In the genomic region with DNA sequence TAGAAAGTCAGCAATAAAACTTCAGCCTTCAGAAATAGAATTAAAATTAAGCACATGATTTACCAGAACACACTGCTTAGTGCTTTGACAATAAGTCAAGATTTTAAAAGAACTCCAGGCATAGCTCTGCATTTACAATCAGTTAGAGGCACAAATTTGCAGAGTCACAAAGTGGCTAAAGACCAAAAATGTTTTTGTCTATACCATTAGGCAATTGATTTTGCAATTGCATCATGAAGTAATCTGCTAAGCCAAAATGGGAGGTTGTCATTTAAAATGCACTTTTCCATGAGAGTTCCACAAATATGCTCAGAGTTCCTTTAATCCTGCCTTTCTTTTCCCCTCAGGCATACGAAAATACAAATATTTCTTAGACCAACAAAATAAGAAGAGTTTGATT, we compare ENCODE assay signal across 28 cellular contexts. TPM values are rescaled to one million over a fixed set of nuclear protein-coding genes. Genes with fewer than 3 reads are reported as not detected.
A peak's percentile ranks its signal among the peaks of the same experiment; 100 is the strongest.
DNase-seq lines count a peak whose midpoint lies in the region; ATAC-seq and TF ChIP-seq lines count a peak whose summit lies in the region.
"Had no signal": no experiment of that assay in that cellular context is flagged by ENCODE, and none has a peak within 500 bp of the region (broad histone marks: within the 10 kb centered on the region; RNA-seq: fewer than 3 reads in every experiment).

No MANE protein-coding gene starts in this region.

- no peak for DNase-seq in A673 (ENCODE audit: low spot score)
- peak; percentile 86 for DNase-seq in OCI-M1 (lab: John Stamatoyannopoulos, UW)
- peak; percentile 57 for DNase-seq in fibroblast of gingiva (ENCODE audit: low read depth)
- no peak for DNase-seq in activated naive CD4-positive, alpha-beta T cell treated with anti-CD3 and anti-CD28 coated beads, Interleukin-2, amount 50 U/mL, for 72 hours (ENCODE audit: low spot score in 2 of 2)
- no peak for DNase-seq in T-helper 2 cell
- DNase-seq: activated CD4-positive, alpha-beta T cell treated with anti-CD3 and anti-CD28 coated beads for 1 hour; activated CD8-positive, alpha-beta T cell treated with anti-CD3 and anti-CD28 coated beads for 36 hours; activated naive CD8-positive, alpha-beta T cell treated with anti-CD3 and anti-CD28 coated beads for 36 hours; Caco-2; GDM1; H9; heart left ventricle; kidney; lower lobe of right lung; NCI-H1105 treated with DMSO at 0.1 percent for 48 hours; NCI-H2029; NCI-H526; nephron progenitor cell; NK-92 treated with Interleukin-12 subunit alpha and Interleukin-12 subunit beta, amount 100 ng/mL, for 24 hours; ovary; stimulated activated CD4-positive, alpha-beta T cell treated with anti-CD3 and anti-CD28 coated beads, Interleukin-2, amount 100 ng/mL, for 48 hours; T-helper 1 cell; trophoblast cell had no signal

- no peaks in the 10 kb centered on the region for H3K9me3 ChIP-seq in A673 (ENCODE audit: low read depth, low read length, poor library complexity, severe bottlenecking)
- no peaks in the 10 kb centered on the region for H3K9me3 ChIP-seq in HEK293 (ENCODE audit: control insufficient read depth, insufficient read depth, low read depth, low read length)
- H3K9me3 ChIP-seq: BLaER1, heart left ventricle, lower lobe of right lung, ovary had no signal

- H3K4me1 ChIP-seq in A673 (ENCODE audit: insufficient read depth, low read length, poor library complexity, severe bottlenecking): no peaks in the 10 kb centered on the region
- H3K4me1 ChIP-seq in HEK293 (ENCODE audit: control insufficient read depth, insufficient read depth, low read length): peaks cover 2% of the 10 kb centered on the region; the same call in 1 of the 2 replicates
- H3K4me1 ChIP-seq: BLaER1, lower lobe of right lung had no signal

- H3K27ac ChIP-seq in A673 (ENCODE audit: low read depth, low read length, poor library complexity, severe bottlenecking) (peak overlapping the region; percentile 50), HEK293 (ENCODE audit: extremely low read depth, low read depth, low read length) (no peak overlapping the region)
- H3K27ac ChIP-seq: BLaER1, heart left ventricle, lower lobe of right lung, ovary had no signal

- H3K36me3 ChIP-seq in A673 (ENCODE audit: insufficient read depth, low read length, poor library complexity, severe bottlenecking) (no peaks in the 10 kb centered on the region), HEK293 (ENCODE audit: control insufficient read depth in 2 of 2, insufficient read depth in 1 of 2, low read length in 2 of 2) (no peaks in the 10 kb centered on the region)
- H3K36me3 ChIP-seq: BLaER1, heart left ventricle, lower lobe of right lung, ovary had no signal

- POLR2A ChIA-PET in A673 (lab: Charles Lee; ENCODE audit: low non-redundant PET): no interaction called here
- POLR2A ChIA-PET in HEK293 (lab: Yijun Ruan, JAX): no interaction called here

- CTCF ChIA-PET in A673 (lab: Charles Lee): no interaction called here
- CTCF ChIA-PET in HEK293 (lab: Yijun Ruan, JAX): no interaction called here

- ATAC-seq in activated naive CD4-positive, alpha-beta T cell treated with anti-CD3 and anti-CD28 coated beads, Interleukin-2, amount 50 U/mL, for 72 hours: no peak
- no peak for ATAC-seq in HG02759 (IDR thresholded peaks at IDR 0.05; ENCODE audit: unreplicated experiment)
- no peak for ATAC-seq in activated T-helper 17 cell treated with anti-CD3 and anti-CD28 coated beads, Interleukin-2, amount 50 U/mL, for 72 hours (replicated peaks)
- ATAC-seq: activated CD8-positive, alpha-beta T cell treated with anti-CD3 and anti-CD28 coated beads for 36 hours; heart left ventricle; lower lobe of right lung had no signal

- no peak overlapping the region for H3K27ac Mint-ChIP-seq in activated naive CD4-positive, alpha-beta T cell treated with anti-CD3 and anti-CD28 coated beads, Interleukin-2, amount 50 U/mL, for 72 hours
- no peak overlapping the region for H3K27ac Mint-ChIP-seq in activated T-helper 17 cell treated with anti-CD3 and anti-CD28 coated beads, Interleukin-2, amount 50 U/mL, for 72 hours
- H3K27ac Mint-ChIP-seq: activated CD8-positive, alpha-beta T cell treated with anti-CD3 and anti-CD28 coated beads for 36 hours; activated naive CD8-positive, alpha-beta T cell treated with anti-CD3 and anti-CD28 coated beads for 36 hours; H9; nephron progenitor cell had no signal

- intact Hi-C loops in A673 (cut with micrococcal nuclease; ENCODE audit: unreplicated experiment): no loop called here

- no peaks in the 10 kb centered on the region for H3K4me1 Mint-ChIP-seq in activated T-helper 17 cell treated with anti-CD3 and anti-CD28 coated beads, Interleukin-2, amount 50 U/mL, for 72 hours
- H3K4me1 Mint-ChIP-seq: central memory CD8-positive, alpha-beta T cell; H9; nephron progenitor cell had no signal

- H3K4me3 ChIP-seq in A673 (ENCODE audit: low read depth, low read length, poor library complexity, severe bottlenecking) (no peak overlapping the region), HEK293 (ENCODE audit: low read depth, low read length) (no peak overlapping the region)
- H3K4me3 ChIP-seq: BLaER1, heart left ventricle, lower lobe of right lung, ovary had no signal

- no peaks in the 10 kb centered on the region for H3K9me3 Mint-ChIP-seq in activated naive CD4-positive, alpha-beta T cell treated with anti-CD3 and anti-CD28 coated beads, Interleukin-2, amount 50 U/mL, for 72 hours
- no peaks in the 10 kb centered on the region for H3K9me3 Mint-ChIP-seq in activated T-helper 17 cell treated with anti-CD3 and anti-CD28 coated beads, Interleukin-2, amount 50 U/mL, for 72 hours
- H3K9me3 Mint-ChIP-seq: activated CD8-positive, alpha-beta T cell treated with anti-CD3 and anti-CD28 coated beads for 36 hours; activated naive CD8-positive, alpha-beta T cell treated with anti-CD3 and anti-CD28 coated beads for 36 hours; central memory CD8-positive, alpha-beta T cell; H9; nephron progenitor cell had no signal

- no peak for TF ChIP-seq CTCF in A673 (conservative IDR thresholded peaks at IDR 0.05; ENCODE audit: low read depth, low read length)
- TF ChIP-seq CTCF in HEK293 (tag by site-specific recombination; IDR thresholded peaks at IDR 0.05): no peak

- no peak overlapping the region for H3K4me3 Mint-ChIP-seq in activated T-helper 17 cell treated with anti-CD3 and anti-CD28 coated beads, Interleukin-2, amount 50 U/mL, for 72 hours
- H3K4me3 Mint-ChIP-seq: activated CD8-positive, alpha-beta T cell treated with anti-CD3 and anti-CD28 coated beads for 36 hours; activated naive CD8-positive, alpha-beta T cell treated with anti-CD3 and anti-CD28 coated beads for 36 hours; central memory CD8-positive, alpha-beta T cell; H9; nephron progenitor cell had no signal

- no peaks in the 10 kb centered on the region for H3K36me3 Mint-ChIP-seq in activated naive CD4-positive, alpha-beta T cell treated with anti-CD3 and anti-CD28 coated beads, Interleukin-2, amount 50 U/mL, for 72 hours
- H3K36me3 Mint-ChIP-seq in activated T-helper 17 cell treated with anti-CD3 and anti-CD28 coated beads, Interleukin-2, amount 50 U/mL, for 72 hours (ENCODE audit: low read depth): no peaks in the 10 kb centered on the region
- H3K36me3 Mint-ChIP-seq: activated naive CD8-positive, alpha-beta T cell treated with anti-CD3 and anti-CD28 coated beads for 36 hours had no signal

- H3K27me3 ChIP-seq in A673 (replicated peaks; ENCODE audit: insufficient read depth, low read depth, low read length, poor library complexity): no peaks in the 10 kb centered on the region
- H3K27me3 ChIP-seq: BLaER1, heart left ventricle, ovary had no signal

- no TSS peak for BruUV-seq in A673 (replicated peaks; lab: Mats Ljungman, UMichigan)

- H3K27me3 Mint-ChIP-seq in activated T-helper 17 cell treated with anti-CD3 and anti-CD28 coated beads, Interleukin-2, amount 50 U/mL, for 72 hours: no peaks in the 10 kb centered on the region
- H3K27me3 Mint-ChIP-seq: activated CD8-positive, alpha-beta T cell treated with anti-CD3 and anti-CD28 coated beads for 36 hours; activated naive CD8-positive, alpha-beta T cell treated with anti-CD3 and anti-CD28 coated beads for 36 hours had no signal

TF ChIP-seq in HEK293, 187 proteins besides CTCF, POLR2A, EP300 and RAD21:
- TF ChIP-seq ZNF335 (tag by site-specific recombination; conservative IDR thresholded peaks at IDR 0.05): peak; percentile 20; the same call in 1 of the 2 replicates
- peak; percentile 13; the same call in 1 of the 2 replicates for TF ChIP-seq PRDM6 (tag by site-specific recombination; IDR thresholded peaks at IDR 0.05)
- TF ChIP-seq TRIM28 (IDR thresholded peaks at IDR 0.05; ENCODE audit: borderline replicate concordance, low read length): no peak
TF ChIP-seq in HEK293: peak in this region for 2.

RNA-seq across cellular contexts. Expression of gene DCP1A, which starts 10.1 kb away (rescaled TPM):
- 13.1 and 16.2 TPM in 2 replicates for total RNA-seq in A673 (2021)
- 10 to 100 TPM; 35.4 to 36.7 TPM for total RNA-seq in activated naive CD4-positive, alpha-beta T cell treated with anti-CD3 and anti-CD28 coated beads, Interleukin-2, amount 50 U/mL, for 72 hours
- 10 to 100 TPM; 30.4 to 38.1 TPM for total RNA-seq in activated T-helper 17 cell treated with anti-CD3 and anti-CD28 coated beads, Interleukin-2, amount 50 U/mL, for 72 hours

Comparison
In these comparisons a context has a peak if more than half of its experiments do, and no peak if none do; other contexts are left out.
1. DNase-seq: peak in OCI-M1 (single experiment) and fibroblast of gingiva (single experiment); none in A673 (single experiment), activated naive CD4-positive, alpha-beta T cell treated with anti-CD3 and anti-CD28 coated beads, Interleukin-2, amount 50 U/mL, for 72 hours (0 of 2) and T-helper 2 cell (0 of 5).